10 cellular contexts compared by ENCODE assay signal in genomic region chr1:20719871-20720620, GRCh38. TPM values are rescaled to one million over a fixed set of nuclear protein-coding genes. Genes with fewer than 3 reads are reported as not detected.
"Had no signal": no experiment of that assay in that cellular context is flagged by ENCODE, and none has a peak within 500 bp of the region (broad histone marks: within the 10 kb centered on the region; RNA-seq: fewer than 3 reads in every experiment).

No MANE protein-coding gene starts in this region.

- H3K9me3 ChIP-seq: adrenal gland, ovary had no signal

- H3K9me3 Mint-ChIP-seq: activated naive CD4-positive, alpha-beta T cell treated with anti-CD3 and anti-CD28 coated beads for 36 hours; T-helper 2 cell treated with Interferon-gamma antibody and Interleukin-4, amounts not matched to agents 5 μg/mL and 100 μg/mL, for 36 hours had no signal

- H3K4me3 Mint-ChIP-seq: activated naive CD4-positive, alpha-beta T cell treated with anti-CD3 and anti-CD28 coated beads for 36 hours; T-helper 2 cell treated with Interferon-gamma antibody and Interleukin-4, amounts not matched to agents 5 μg/mL and 100 μg/mL, for 36 hours had no signal

- H3K36me3 Mint-ChIP-seq: brain had no signal

- H3K27ac ChIP-seq: adrenal gland, hepatocyte, ovary had no signal

- H3K36me3 ChIP-seq: adrenal gland, ovary had no signal

- H3K4me3 ChIP-seq: adrenal gland, hepatocyte, ovary had no signal

- DNase-seq: activated CD4-positive, alpha-beta T cell treated with anti-CD3 and anti-CD28 coated beads, Interleukin-2, amount 50 U/mL, for 1 hour; activated naive CD4-positive, alpha-beta T cell treated with anti-CD3 and anti-CD28 coated beads for 36 hours; stimulated activated CD4-positive, alpha-beta T cell treated with anti-CD3 and anti-CD28 coated beads, Interleukin-4, amount 100 ng/mL, for 4 hours; SW 1271; trophoblast cell had no signal

- H3K27ac Mint-ChIP-seq: activated naive CD4-positive, alpha-beta T cell treated with anti-CD3 and anti-CD28 coated beads for 36 hours; T-helper 2 cell treated with Interferon-gamma antibody and Interleukin-4, amounts not matched to agents 5 μg/mL and 100 μg/mL, for 36 hours had no signal

- H3K27me3 ChIP-seq: adrenal gland, ovary had no signal

RNA-seq across cellular contexts. Expression of gene KIF17, which starts 2.2 kb away (rescaled TPM):
- total RNA-seq: activated naive CD4-positive, alpha-beta T cell treated with anti-CD3 and anti-CD28 coated beads for 36 hours had no signal
